8 cellular contexts compared by ENCODE assay signal in genomic region chr12:81627336-81628189, GRCh38.
DNase-seq lines count a peak whose midpoint lies in the region; ATAC-seq, FAIRE-seq and TF ChIP-seq lines count a peak whose summit lies in the region.

No MANE protein-coding gene starts in this region.

- TF ChIP-seq POLR2A in GM12891 (IDR thresholded peaks at IDR 0.05; ENCODE audit: low read depth, low read length), result no peak

- no peak overlapping the region for H3K4me3 Mint-ChIP-seq in Caco-2 (ENCODE audit: unreplicated experiment)
- H3K4me3 Mint-ChIP-seq in progenitor cell of endocrine pancreas (ENCODE audit: low read depth), result no peak overlapping the region

- POLR2A ChIA-PET in Caco-2 (lab: Charles Lee), result no interaction called here

- no peaks in the 10 kb centered on the region for H3K27me3 ChIP-seq in Caco-2 (replicated peaks; ENCODE audit: control insufficient read depth, insufficient read depth, low read length)

- intact Hi-C loops in Caco-2 (cut with micrococcal nuclease; ENCODE audit: unreplicated experiment), result loop anchor here (1.0 to 2.0 kb wide), 4 partner anchors 16 to 481 kb away; no protein-coding TSS in a partner anchor

- ATAC-seq in HG03159 (IDR thresholded peaks at IDR 0.05; ENCODE audit: unreplicated experiment), result no peak
- no peak for ATAC-seq in HG03457 (IDR thresholded peaks at IDR 0.05; ENCODE audit: unreplicated experiment)

- H3K36me3 Mint-ChIP-seq in Caco-2 (ENCODE audit: insufficient read depth, unreplicated experiment) (no peaks in the 10 kb centered on the region), progenitor cell of endocrine pancreas (ENCODE audit: insufficient read depth) (no peaks in the 10 kb centered on the region)

- peak; percentile 50 to 51 for TF ChIP-seq CTCF in Caco-2 (IDR thresholded peaks at IDR 0.05; ENCODE audit: insufficient read depth in 1 of 2, low read depth in 1 of 2, low read length in 1 of 2, severe bottlenecking in 1 of 2, unreplicated experiment in 1 of 2)
- peak; percentile 60 for TF ChIP-seq CTCF in epithelial cell of esophagus (IDR thresholded peaks at IDR 0.05; ENCODE audit: insufficient read depth, low read depth, low read length, missing control alignments)
- TF ChIP-seq CTCF in progenitor cell of endocrine pancreas (IDR thresholded peaks at IDR 0.05; ENCODE audit: unreplicated experiment), result peak; percentile 82

- no peak for FAIRE-seq in GM12891 (lab: Jason Lieb, UNC)

- H3K4me3 ChIP-seq in Caco-2 (ENCODE audit: low read depth, low read length), result no peak overlapping the region
- H3K4me3 ChIP-seq in epithelial cell of esophagus (ENCODE audit: low read length), result no peak overlapping the region

- no peaks in the 10 kb centered on the region for H3K9me3 ChIP-seq in Caco-2

- H3K27me3 Mint-ChIP-seq in Caco-2 (ENCODE audit: insufficient read depth, unreplicated experiment) (no peaks in the 10 kb centered on the region), progenitor cell of endocrine pancreas (no peaks in the 10 kb centered on the region)

- TF ChIP-seq RAD21 in Ishikawa (IDR thresholded peaks at IDR 0.05; ENCODE audit: low read depth), result peak; percentile 70

- H3K9me3 Mint-ChIP-seq in Caco-2 (ENCODE audit: unreplicated experiment) (no peaks in the 10 kb centered on the region), progenitor cell of endocrine pancreas (ENCODE audit: low read depth) (no peaks in the 10 kb centered on the region)

- no peaks in the 10 kb centered on the region for H3K36me3 ChIP-seq in Caco-2 (ENCODE audit: control insufficient read depth, insufficient read depth, low read length)

- no peaks in the 10 kb centered on the region for H3K4me1 ChIP-seq in Caco-2

- no peak for TF ChIP-seq EP300 in Ishikawa (IDR thresholded peaks at IDR 0.05; ENCODE audit: borderline replicate concordance)

- DNase-seq in Caco-2, result peak in 1 of 2 experiments; percentile 35
- peak; percentile 70 for DNase-seq in OCI-M1 (lab: John Stamatoyannopoulos, UW)
- DNase-seq in epithelial cell of esophagus (ENCODE audit: low read depth), result peak; percentile 57
- DNase-seq in progenitor cell of endocrine pancreas (ENCODE audit: low spot score, unreplicated experiment), result no peak
- DNase-seq in GM12891 (ENCODE audit: insufficient read length, low spot score), result no peak

- no peaks in the 10 kb centered on the region for H3K4me1 Mint-ChIP-seq in Caco-2 (ENCODE audit: low read depth, unreplicated experiment)
- H3K4me1 Mint-ChIP-seq in progenitor cell of endocrine pancreas (ENCODE audit: low read depth), result no peaks in the 10 kb centered on the region

- CTCF ChIA-PET in Caco-2 (lab: Charles Lee), result interaction anchor here (0.6 to 1.0 kb wide), 2 partner anchors 176 to 184 kb away, joined by 3 to 4 read pairs; no protein-coding TSS in a partner anchor

- H3K27ac Mint-ChIP-seq in Caco-2 (ENCODE audit: unreplicated experiment), result no peak overlapping the region
- no peak overlapping the region for H3K27ac Mint-ChIP-seq in progenitor cell of endocrine pancreas

- no TSS peak for BruUV-seq in Caco-2 (replicated peaks; lab: Mats Ljungman, UMichigan)

TF ChIP-seq in Ishikawa, 13 proteins besides CTCF, POLR2A, EP300 and RAD21:
- no peak for TF ChIP-seq USF1 (IDR thresholded peaks at IDR 0.05)
- TF ChIP-seq TEAD4 (IDR thresholded peaks at IDR 0.05), result no peak
- no peak for TF ChIP-seq CREB1 (IDR thresholded peaks at IDR 0.05; ENCODE audit: low read depth)
TF ChIP-seq in Ishikawa: peak in this region for 0.

TF ChIP-seq in GM12891, 5 proteins besides CTCF, POLR2A, EP300 and RAD21:
- no peak for TF ChIP-seq PAX5 (IDR thresholded peaks at IDR 0.05; ENCODE audit: insufficient read depth, low read length, severe bottlenecking)
- no peak for TF ChIP-seq SPI1 (IDR thresholded peaks at IDR 0.05; ENCODE audit: low read depth, low read length)
- TF ChIP-seq TAF1 (IDR thresholded peaks at IDR 0.05; ENCODE audit: low read depth, low read length), result no peak
- no peak for TF ChIP-seq POU2F2 (IDR thresholded peaks at IDR 0.05; ENCODE audit: low read depth, low read length)
- no peak for TF ChIP-seq POLR2AphosphoS5 (IDR thresholded peaks at IDR 0.05; ENCODE audit: low read depth, low read length)
TF ChIP-seq in GM12891: peak in this region for 0.

Comparison
In these comparisons a context has a peak if more than half of its experiments do, and no peak if none do; other contexts are left out.
1. DNase-seq: peak in OCI-M1 (single experiment) and epithelial cell of esophagus (single experiment); none in progenitor cell of endocrine pancreas (single experiment) and GM12891 (single experiment).
2. Peak in every context shown above with its lines, with median percentiles within 50 percentile points of each other: CTCF ChIP-seq.